In genomic region chr15:71800835-71801745, GRCh38 we compare ENCODE assay signal across 8 cellular contexts. TPM values are rescaled to one million over a fixed set of nuclear protein-coding genes. Genes with fewer than 3 reads are reported as not detected.
A peak's percentile ranks its signal among the peaks of the same experiment; 100 is the strongest.
DNase-seq lines count a peak whose midpoint lies in the region; ATAC-seq and TF ChIP-seq lines count a peak whose summit lies in the region.

No MANE protein-coding gene starts in this region.

- H3K4me3 Mint-ChIP-seq in activated CD4-positive, alpha-beta T cell treated with anti-CD3 and anti-CD28 coated beads, Interleukin-2, amount 10 ng/mL, durations not matched to agents 7 days and 5 days: no peak overlapping the region
- H3K4me3 Mint-ChIP-seq in T-helper 17 cell: no peak overlapping the region

- H2AFZ ChIP-seq in Loucy (ENCODE audit: low read length): no peak overlapping the region

- H3K4me1 Mint-ChIP-seq in activated CD4-positive, alpha-beta T cell treated with anti-CD3 and anti-CD28 coated beads, Interleukin-2, amount 10 ng/mL, durations not matched to agents 7 days and 5 days: peaks cover 1% of the 10 kb centered on the region
- peaks cover 2% of the 10 kb centered on the region for H3K4me1 Mint-ChIP-seq in T-helper 17 cell

- DNase-seq in activated CD4-positive, alpha-beta T cell treated with anti-CD3 and anti-CD28 coated beads, Interleukin-2, amount 10 ng/mL, durations not matched to agents 7 days and 5 days: peak; percentile 33
- DNase-seq in activated CD4-positive, alpha-beta T cell treated with anti-CD3 and anti-CD28 coated beads for 4 hours: no peak
- DNase-seq in T-helper 17 cell: no peak
- peak; percentile 91 for DNase-seq in fibroblast of peridontal ligament (ENCODE audit: extremely low read depth)
- no peak for DNase-seq in omental fat pad (ENCODE audit: low spot score)
- no peak for DNase-seq in activated CD4-positive, CD25-positive, alpha-beta regulatory T cell treated with anti-CD3 and anti-CD28 coated beads, Interleukin-2, amount 50 U/mL, for 72 hours

- no peaks in the 10 kb centered on the region for H3K27me3 ChIP-seq in Loucy (ENCODE audit: insufficient read depth, low read length, poor library complexity, severe bottlenecking)

- H3K9me3 ChIP-seq in Loucy (ENCODE audit: insufficient read depth, low read depth, low read length) (no peaks in the 10 kb centered on the region), T-helper 17 cell (ENCODE audit: control insufficient read depth, low read length, poor library complexity, severe bottlenecking) (no peaks in the 10 kb centered on the region)

- H3F3A ChIP-seq in Loucy (ENCODE audit: low read depth): no peaks in the 10 kb centered on the region

- peak; percentile 78 for TF ChIP-seq CTCF in Loucy (conservative IDR thresholded peaks at IDR 0.05; ENCODE audit: low read length)
- TF ChIP-seq CTCF in omental fat pad (IDR thresholded peaks at IDR 0.05): peak in 2 of 3 donors; percentile 55 to 65

- no peaks in the 10 kb centered on the region for H3K36me3 Mint-ChIP-seq in activated CD4-positive, alpha-beta T cell treated with anti-CD3 and anti-CD28 coated beads, Interleukin-2, amount 10 ng/mL, durations not matched to agents 7 days and 5 days (ENCODE audit: low read depth)
- H3K36me3 Mint-ChIP-seq in T-helper 17 cell (ENCODE audit: low read depth): peaks cover 6% of the 10 kb centered on the region

- no peaks in the 10 kb centered on the region for H3K36me3 ChIP-seq in Loucy (ENCODE audit: insufficient read depth, low read length)

- H3K4me1 ChIP-seq in Loucy (ENCODE audit: insufficient read depth, low read length, poor library complexity, severe bottlenecking): no peaks in the 10 kb centered on the region

- no peak overlapping the region for H3K4me3 ChIP-seq in Loucy (ENCODE audit: low read length, poor library complexity, severe bottlenecking)

- H3K9me2 ChIP-seq in Loucy (replicated peaks; ENCODE audit: low read depth, low read length): no peaks in the 10 kb centered on the region

- H3K27me3 Mint-ChIP-seq in activated CD4-positive, alpha-beta T cell treated with anti-CD3 and anti-CD28 coated beads, Interleukin-2, amount 10 ng/mL, durations not matched to agents 7 days and 5 days: peaks cover 4% of the 10 kb centered on the region
- H3K27me3 Mint-ChIP-seq in T-helper 17 cell: peaks cover 57% of the 10 kb centered on the region

- no peaks in the 10 kb centered on the region for H3K9me3 Mint-ChIP-seq in activated CD4-positive, alpha-beta T cell treated with anti-CD3 and anti-CD28 coated beads, Interleukin-2, amount 10 ng/mL, durations not matched to agents 7 days and 5 days

- H3K4me2 ChIP-seq in Loucy (ENCODE audit: low read depth, low read length, poor library complexity, severe bottlenecking): no peak overlapping the region

- H3K79me2 ChIP-seq in Loucy (ENCODE audit: insufficient read depth, low read length): no peaks in the 10 kb centered on the region

- POLR2A ChIA-PET in activated CD4-positive, alpha-beta T cell treated with anti-CD3 and anti-CD28 coated beads, Interleukin-2, amount 10 ng/mL, durations not matched to agents 7 days and 5 days (lab: Charles Lee): interaction anchor here (0.6 kb wide), 1 partner anchor 1035 kb away, joined by 4 read pairs; no protein-coding TSS in a partner anchor

- CTCF ChIA-PET in activated CD4-positive, alpha-beta T cell treated with anti-CD3 and anti-CD28 coated beads, Interleukin-2, amount 10 ng/mL, durations not matched to agents 7 days and 5 days (lab: Charles Lee): interaction anchor here (0.6 to 1.8 kb wide), 8 partner anchors 10 to 365 kb away, joined by 3 to 6 read pairs (median 3); no protein-coding TSS in a partner anchor

- ATAC-seq in T-helper 17 cell: peak; percentile 41
- no peak for ATAC-seq in omental fat pad (ENCODE audit: low FRiP score)
- ATAC-seq in GM21360 (IDR thresholded peaks at IDR 0.05; ENCODE audit: unreplicated experiment): no peak

- no peaks in the 10 kb centered on the region for H4K20me1 ChIP-seq in Loucy (ENCODE audit: insufficient read depth, low read length, poor library complexity, severe bottlenecking)

- no peak overlapping the region for H3K9ac ChIP-seq in Loucy (ENCODE audit: low read depth, low read length, poor library complexity, severe bottlenecking)

- H3K27ac Mint-ChIP-seq in activated CD4-positive, alpha-beta T cell treated with anti-CD3 and anti-CD28 coated beads, Interleukin-2, amount 10 ng/mL, durations not matched to agents 7 days and 5 days: peak overlapping the region; percentile 2
- no peak overlapping the region for H3K27ac Mint-ChIP-seq in T-helper 17 cell

RNA-seq across cellular contexts. Expression of gene NR2E3, which starts 9.3 kb away (rescaled TPM):
- total RNA-seq in activated CD4-positive, alpha-beta T cell treated with anti-CD3 and anti-CD28 coated beads, Interleukin-2, amount 10 ng/mL, durations not matched to agents 7 days and 5 days: not detected
- not detected for total RNA-seq in T-helper 17 cell
- under 1 TPM in 2 of 4 donors, not detected in 2; 0.24 to 0.56 TPM for total RNA-seq in omental fat pad

Comparison
In these comparisons a context has a peak if more than half of its experiments do, and no peak if none do; other contexts are left out.
1. DNase-seq: peak in activated CD4-positive, alpha-beta T cell treated with anti-CD3 and anti-CD28 coated beads, Interleukin-2, amount 10 ng/mL, durations not matched to agents 7 days and 5 days (single experiment) and fibroblast of peridontal ligament (single experiment); none in activated CD4-positive, alpha-beta T cell treated with anti-CD3 and anti-CD28 coated beads for 4 hours (0 of 2), T-helper 17 cell (0 of 3), omental fat pad (single experiment) and activated CD4-positive, CD25-positive, alpha-beta regulatory T cell treated with anti-CD3 and anti-CD28 coated beads, Interleukin-2, amount 50 U/mL, for 72 hours (single experiment).